14 cellular contexts compared by ENCODE assay signal in genomic region chr1:220791287-220791686, GRCh38. TPM values are rescaled to one million over a fixed set of nuclear protein-coding genes. Genes with fewer than 3 reads are reported as not detected.
DNase-seq lines count a peak whose midpoint lies in the region; ATAC-seq and TF ChIP-seq lines count a peak whose summit lies in the region.
"Had no signal": no experiment of that assay in that cellular context is flagged by ENCODE, and none has a peak within 500 bp of the region (broad histone marks: within the 10 kb centered on the region; RNA-seq: fewer than 3 reads in every experiment).

No MANE protein-coding gene starts in this region.

- in situ Hi-C loops in SK-MEL-5 (cut with HindIII; ENCODE audit: low pct_unique_long_range_greater_than_20kb, low sequenced_read_pairs) = no loop called here

- peak overlapping the region; percentile 32 to 38 for H3K27ac ChIP-seq in mucosa of rectum (ENCODE audit: low read depth in 2 of 2, low read length in 2 of 2)

- DNase-seq in CD14-positive monocyte (ENCODE audit: low spot score) (no peak), M059J (ENCODE audit: low read depth) (peak; percentile 49), SK-MEL-5 (ENCODE audit: low read depth, low spot score) (peak; percentile 32)
- DNase-seq in stimulated activated naive CD8-positive, alpha-beta T cell treated with anti-CD3 and anti-CD28 coated beads, Interleukin-15, Interleukin-2, amounts not matched to agents 100 U/mL and 50 U/mL, for 24 hours = no peak
- no peak for DNase-seq in activated CD8-positive, alpha-beta memory T cell treated with anti-CD3 and anti-CD28 coated beads, Interleukin-2, amount 50 U/mL, for 48 hours
- no peak for DNase-seq in stimulated activated naive CD4-positive, alpha-beta T cell (lab: John Stamatoyannopoulos, UW)
- DNase-seq: CD4-positive, CD25-positive, alpha-beta regulatory T cell; cerebellar nuclear complex; stimulated activated CD4-positive, alpha-beta T cell treated with anti-CD3 and anti-CD28 coated beads, Interleukin-12 subunit alpha, Interleukin-12 subunit beta, amount 100 ng/mL, for 4 hours; T-cell had no signal

- no peaks in the 10 kb centered on the region for H3K36me3 ChIP-seq in mucosa of rectum (ENCODE audit: control insufficient read depth in 2 of 2, insufficient read depth in 2 of 2, low read length in 2 of 2)

- peaks cover 6 to 28% of the 10 kb centered on the region in 2 donors for H3K36me3 Mint-ChIP-seq in CD14-positive monocyte
- H3K36me3 Mint-ChIP-seq: CD4-positive, CD25-positive, alpha-beta regulatory T cell; IgD-negative memory B cell; T-cell had no signal

- no peak for TF ChIP-seq CTCF in CD14-positive monocyte (IDR thresholded peaks at IDR 0.05)

- H3K9me3 Mint-ChIP-seq in CD14-positive monocyte = peaks cover 0 to 3% (median 0%) of the 10 kb centered on the region in 7 donors
- H3K9me3 Mint-ChIP-seq: CD4-positive, CD25-positive, alpha-beta regulatory T cell; nephron; T-cell had no signal

- peaks cover 59% of the 10 kb centered on the region for H3K4me1 Mint-ChIP-seq in CD14-positive monocyte
- H3K4me1 Mint-ChIP-seq: CD4-positive, CD25-positive, alpha-beta regulatory T cell; IgD-negative memory B cell had no signal

- H3K4me3 Mint-ChIP-seq in CD14-positive monocyte = peak overlapping the region in 1 of 2 donors; percentile 3
- H3K4me3 Mint-ChIP-seq: CD4-positive, CD25-positive, alpha-beta regulatory T cell; IgD-negative memory B cell; nephron; T-cell had no signal

- no peaks in the 10 kb centered on the region for H3K27me3 ChIP-seq in mucosa of rectum (ENCODE audit: control insufficient read depth in 2 of 2, insufficient read depth in 2 of 2, low read length in 2 of 2)

- H3K27ac Mint-ChIP-seq in CD14-positive monocyte = peak overlapping the region; percentile 5 to 63 (median 55)
- H3K27ac Mint-ChIP-seq: CD4-positive, CD25-positive, alpha-beta regulatory T cell; IgD-negative memory B cell; T-cell had no signal

- no peaks in the 10 kb centered on the region for H3K9me3 ChIP-seq in mucosa of rectum (ENCODE audit: control insufficient read depth in 2 of 2, low read length in 2 of 2)

- peaks cover 10 to 16% of the 10 kb centered on the region in 2 donors for H3K4me1 ChIP-seq in mucosa of rectum (ENCODE audit: control insufficient read depth in 2 of 2, insufficient read depth in 2 of 2, low read length in 2 of 2)

- H3K4me3 ChIP-seq in mucosa of rectum (ENCODE audit: low read length in 2 of 2) = no peak overlapping the region

- no peak for ATAC-seq in stimulated activated naive CD8-positive, alpha-beta T cell treated with anti-CD3 and anti-CD28 coated beads, Interleukin-15, Interleukin-2, amounts not matched to agents 100 U/mL and 50 U/mL, for 24 hours
- no peak for ATAC-seq in HG02571 (IDR thresholded peaks at IDR 0.05; ENCODE audit: unreplicated experiment)

- intact Hi-C loops in CD14-positive monocyte (cut with micrococcal nuclease) = no loop called here

- no peaks in the 10 kb centered on the region for H3K27me3 Mint-ChIP-seq in CD14-positive monocyte (ENCODE audit: low read depth in 3 of 3)

- no peak overlapping the region for H3K9ac ChIP-seq in mucosa of rectum (ENCODE audit: low read depth in 1 of 2, low read length in 2 of 2)

RNA-seq across cellular contexts. Expression of gene MTARC1, which starts 4.6 kb away (rescaled TPM):
- polyA plus RNA-seq in CD14-positive monocyte = 10 to 100 TPM; 70.9 to 80.6 TPM
- 0.59 and 1.7 TPM in 2 replicates for total RNA-seq in M059J (2014; rRNA removed; shearing (Covaris generic))
- total RNA-seq in SK-MEL-5 (2014; rRNA removed; shearing (Covaris generic)) = 0.61 and 1.6 TPM in 2 replicates
- 0.25 and 0.67 TPM in 2 replicates for polyA plus RNA-seq in SK-MEL-5 (2015; cell fraction: cytosol; rRNA removed)
- 0.54 TPM in 1 of 2 replicates, not detected in the other for polyA plus RNA-seq in SK-MEL-5 (2015; cell fraction: nucleus; rRNA removed)
- total RNA-seq: CD4-positive, CD25-positive, alpha-beta regulatory T cell had no signal
- polyA plus RNA-seq: CD4-positive, CD25-positive, alpha-beta regulatory T cell had no signal

RNA-seq across cellular contexts. Expression of gene MTARC2, which starts 43.2 kb away (rescaled TPM):
- polyA plus RNA-seq in CD14-positive monocyte = under 1 TPM; 0.29 to 0.56 TPM
- 1.1 TPM in 1 of 2 replicates, not detected in the other for total RNA-seq in M059J (2014; rRNA removed; shearing (Covaris generic))
- 1.2 TPM in 2 replicates for total RNA-seq in SK-MEL-5 (2014; rRNA removed; shearing (Covaris generic))
- polyA plus RNA-seq in SK-MEL-5 (2015; cell fraction: cytosol; rRNA removed) = 3.9 and 5.8 TPM in 2 replicates
- 9.8 and 13.9 TPM in 2 replicates for polyA plus RNA-seq in SK-MEL-5 (2015; cell fraction: nucleus; rRNA removed)
- total RNA-seq: CD4-positive, CD25-positive, alpha-beta regulatory T cell had no signal
- polyA plus RNA-seq: CD4-positive, CD25-positive, alpha-beta regulatory T cell had no signal

Comparison
In these comparisons a context has a peak if more than half of its experiments do, and no peak if none do; other contexts are left out.
1. DNase-seq: peak in M059J (single experiment) and SK-MEL-5 (single experiment); none in CD14-positive monocyte (single experiment), stimulated activated naive CD8-positive, alpha-beta T cell treated with anti-CD3 and anti-CD28 coated beads, Interleukin-15, Interleukin-2, amounts not matched to agents 100 U/mL and 50 U/mL, for 24 hours (single experiment), activated CD8-positive, alpha-beta memory T cell treated with anti-CD3 and anti-CD28 coated beads, Interleukin-2, amount 50 U/mL, for 48 hours (single experiment) and stimulated activated naive CD4-positive, alpha-beta T cell (0 of 6).